In genomic region chr3:71127052-71127451, GRCh38 we compare ENCODE assay signal across 10 cellular contexts.
DNase-seq lines count a peak whose midpoint lies in the region; ATAC-seq and TF ChIP-seq lines count a peak whose summit lies in the region.
"Had no signal": no experiment of that assay in that cellular context is flagged by ENCODE, and none has a peak within 500 bp of the region (broad histone marks: within the 10 kb centered on the region; RNA-seq: fewer than 3 reads in every experiment).

No MANE protein-coding gene starts in this region.

- WGBS in mesenchymal stem cell, result 73% methylated on average over 2 of the region's 4 CpGs
- WGBS in thyroid gland, 2 donors, result 60 to 65% methylated on average over 4 of the region's 4 CpGs

- ATAC-seq in activated naive CD8-positive, alpha-beta T cell treated with anti-CD3 and anti-CD28 coated beads, Interleukin-2, amount 10 ng/mL, durations not matched to agents 7 days and 5 days (ENCODE audit: low read depth), result no peak
- ATAC-seq: GM12878 had no signal

- H3K23ac ChIP-seq in mesenchymal stem cell (ENCODE audit: low read length in 2 of 2), result no peak overlapping the region

- H3K4me3 Mint-ChIP-seq in activated naive CD4-positive, alpha-beta T cell treated with anti-CD3 and anti-CD28 coated beads, Interleukin-2, amount 10 ng/mL, durations not matched to agents 7 days and 5 days, result peak overlapping the region; percentile 89
- peak overlapping the region; percentile 86 for H3K4me3 Mint-ChIP-seq in activated naive CD8-positive, alpha-beta T cell treated with anti-CD3 and anti-CD28 coated beads, Interleukin-2, amount 10 ng/mL, durations not matched to agents 7 days and 5 days

- POLR2A ChIA-PET in activated naive CD8-positive, alpha-beta T cell treated with anti-CD3 and anti-CD28 coated beads, Interleukin-2, amount 10 ng/mL, durations not matched to agents 7 days and 5 days (lab: Charles Lee), result interaction anchor here (0.6 kb wide), 1 partner anchor 25 kb away, joined by 3 read pairs; no protein-coding TSS in a partner anchor

- H2BK15ac ChIP-seq in mesenchymal stem cell (ENCODE audit: low read depth, poor library complexity, severe bottlenecking), result no peak overlapping the region

- peak overlapping the region; percentile 75 for H2AK5ac ChIP-seq in mesenchymal stem cell (ENCODE audit: low read length, severe bottlenecking)

- no peaks in the 10 kb centered on the region for H3K27me3 Mint-ChIP-seq in activated naive CD4-positive, alpha-beta T cell treated with anti-CD3 and anti-CD28 coated beads, Interleukin-2, amount 10 ng/mL, durations not matched to agents 7 days and 5 days
- no peaks in the 10 kb centered on the region for H3K27me3 Mint-ChIP-seq in activated naive CD8-positive, alpha-beta T cell treated with anti-CD3 and anti-CD28 coated beads, Interleukin-2, amount 10 ng/mL, durations not matched to agents 7 days and 5 days

- H3K4ac ChIP-seq in mesenchymal stem cell (ENCODE audit: low read depth in 1 of 2, low read length in 2 of 2), result peak overlapping the region in 1 of 2 experiments; percentile 42

- TF ChIP-seq CTCF in thyroid gland (IDR thresholded peaks at IDR 0.05), result no peak

- peak overlapping the region in 1 of 2 experiments; percentile 84 for H3K4me3 ChIP-seq in mesenchymal stem cell (ENCODE audit: insufficient read depth in 1 of 2, low read depth in 1 of 2, low read length in 2 of 2)
- no peak overlapping the region for H3K4me3 ChIP-seq in thyroid gland (replicated peaks in 1 of 3)
- H3K4me3 ChIP-seq: GM12878 had no signal

- H2BK5ac ChIP-seq in mesenchymal stem cell (ENCODE audit: low read depth, low read length, poor library complexity, severe bottlenecking), result no peak overlapping the region

- H2BK12ac ChIP-seq in mesenchymal stem cell (ENCODE audit: low read length in 2 of 2), result peak overlapping the region in 1 of 2 experiments; percentile 55

- H4K8ac ChIP-seq in mesenchymal stem cell (ENCODE audit: low read length), result peak overlapping the region; percentile 49

- H3K27me3 ChIP-seq in mesenchymal stem cell (ENCODE audit: control insufficient read depth in 1 of 2, insufficient read depth in 1 of 2, low read length in 2 of 2), result no peaks in the 10 kb centered on the region
- H3K27me3 ChIP-seq in thyroid gland, result no peaks in the 10 kb centered on the region

- CTCF ChIA-PET in activated naive CD4-positive, alpha-beta T cell treated with anti-CD3 and anti-CD28 coated beads, Interleukin-2, amount 10 ng/mL, durations not matched to agents 7 days and 5 days (lab: Charles Lee), result no interaction called here

- peak; percentile 21 for DNase-seq in activated naive CD4-positive, alpha-beta T cell treated with anti-CD3 and anti-CD28 coated beads, Interleukin-2, amount 10 ng/mL, durations not matched to agents 7 days and 5 days
- no peak for DNase-seq in activated naive CD4-positive, alpha-beta T cell (lab: John Stamatoyannopoulos, UW)
- DNase-seq in activated naive CD8-positive, alpha-beta T cell treated with anti-CD3 and anti-CD28 coated beads, Interleukin-2, amount 10 ng/mL, durations not matched to agents 7 days and 5 days, result no peak
- DNase-seq in mesenchymal stem cell (no peak), thyroid gland (no peak), NAMALWA (ENCODE audit: low spot score) (no peak), OCI-M2 (lab: John Stamatoyannopoulos, UW; ENCODE audit: unreplicated experiment) (no peak), Ammon's horn (ENCODE audit: low spot score) (no peak)
- DNase-seq: hippocampal formation had no signal

- peak overlapping the region; percentile 97 for H3K9ac ChIP-seq in mesenchymal stem cell (ENCODE audit: low read length)

- H3K9me3 Mint-ChIP-seq in activated naive CD4-positive, alpha-beta T cell treated with anti-CD3 and anti-CD28 coated beads, Interleukin-2, amount 10 ng/mL, durations not matched to agents 7 days and 5 days, result no peaks in the 10 kb centered on the region
- H3K9me3 Mint-ChIP-seq in activated naive CD8-positive, alpha-beta T cell treated with anti-CD3 and anti-CD28 coated beads, Interleukin-2, amount 10 ng/mL, durations not matched to agents 7 days and 5 days, result no peaks in the 10 kb centered on the region

- H3K4me2 ChIP-seq in mesenchymal stem cell (ENCODE audit: low read length, poor library complexity, severe bottlenecking), result no peak overlapping the region

- H3K79me1 ChIP-seq in mesenchymal stem cell (replicated peaks; ENCODE audit: low read length, poor library complexity, severe bottlenecking), result peaks cover 17% of the 10 kb centered on the region

- H2BK120ac ChIP-seq in mesenchymal stem cell (ENCODE audit: low read depth, low read length), result no peak overlapping the region

- peaks cover 8% of the 10 kb centered on the region for H3K4me1 ChIP-seq in mesenchymal stem cell (ENCODE audit: control insufficient read depth, insufficient read depth, low read depth, low read length)
- H3K4me1 ChIP-seq in thyroid gland, result peaks cover 35 to 52% of the 10 kb centered on the region in 2 donors

- H3K36me3 ChIP-seq in mesenchymal stem cell (ENCODE audit: control insufficient read depth in 1 of 2, insufficient read depth in 2 of 2, low read depth in 1 of 2, low read length in 2 of 2) (peaks cover 0 to 2% of the 10 kb centered on the region in 2 experiments), thyroid gland (no peaks in the 10 kb centered on the region)

- peak overlapping the region; percentile 100 for H3K27ac Mint-ChIP-seq in activated naive CD4-positive, alpha-beta T cell treated with anti-CD3 and anti-CD28 coated beads, Interleukin-2, amount 10 ng/mL, durations not matched to agents 7 days and 5 days
- peak overlapping the region; percentile 74 for H3K27ac Mint-ChIP-seq in activated naive CD8-positive, alpha-beta T cell treated with anti-CD3 and anti-CD28 coated beads, Interleukin-2, amount 10 ng/mL, durations not matched to agents 7 days and 5 days

- intact Hi-C loops in thyroid gland (cut with DNase I), result no loop called here

- H3K9me3 ChIP-seq in mesenchymal stem cell (ENCODE audit: control insufficient read depth, low read length) (no peaks in the 10 kb centered on the region), thyroid gland (no peaks in the 10 kb centered on the region)

- H3K14ac ChIP-seq in mesenchymal stem cell (ENCODE audit: low read length in 2 of 2), result no peak overlapping the region

- H3K36me3 Mint-ChIP-seq in activated naive CD4-positive, alpha-beta T cell treated with anti-CD3 and anti-CD28 coated beads, Interleukin-2, amount 10 ng/mL, durations not matched to agents 7 days and 5 days, result peaks cover 34% of the 10 kb centered on the region
- peaks cover 16% of the 10 kb centered on the region for H3K36me3 Mint-ChIP-seq in activated naive CD8-positive, alpha-beta T cell treated with anti-CD3 and anti-CD28 coated beads, Interleukin-2, amount 10 ng/mL, durations not matched to agents 7 days and 5 days

- peaks cover 71% of the 10 kb centered on the region for H3K4me1 Mint-ChIP-seq in activated naive CD4-positive, alpha-beta T cell treated with anti-CD3 and anti-CD28 coated beads, Interleukin-2, amount 10 ng/mL, durations not matched to agents 7 days and 5 days
- peaks cover 61% of the 10 kb centered on the region for H3K4me1 Mint-ChIP-seq in activated naive CD8-positive, alpha-beta T cell treated with anti-CD3 and anti-CD28 coated beads, Interleukin-2, amount 10 ng/mL, durations not matched to agents 7 days and 5 days

- H2AFZ ChIP-seq in mesenchymal stem cell (ENCODE audit: low read depth, low read length), result peak overlapping the region; percentile 65

- no peak for TF ChIP-seq POLR2A in thyroid gland (IDR thresholded peaks at IDR 0.05)

- H3K18ac ChIP-seq in mesenchymal stem cell (ENCODE audit: low read depth in 1 of 2, low read length in 2 of 2), result peak overlapping the region; percentile 39 to 43

- H4K91ac ChIP-seq in mesenchymal stem cell (ENCODE audit: low read length), result no peak overlapping the region

- H3K27ac ChIP-seq in mesenchymal stem cell (ENCODE audit: low read length, poor library complexity, severe bottlenecking), result peak overlapping the region; percentile 69
- peak overlapping the region in 2 of 3 donors; percentile 91 for H3K27ac ChIP-seq in thyroid gland
